Comparison of ENCODE assay signal across 15 cellular contexts in genomic region chr4:126915999-126916625, GRCh38.
DNase-seq lines count a peak whose midpoint lies in the region; ATAC-seq and TF ChIP-seq lines count a peak whose summit lies in the region.
"Had no signal": no experiment of that assay in that cellular context is flagged by ENCODE, and none has a peak within 500 bp of the region (broad histone marks: within the 10 kb centered on the region; RNA-seq: fewer than 3 reads in every experiment).

No MANE protein-coding gene starts in this region.

- intact Hi-C loops in sciatic nerve (cut with DNase I), result no loop called here

- peak; percentile 63 for ATAC-seq in SK-N-SH treated with all-trans-retinoic acid at 6 μM for 48 hours
- peak; percentile 64 for ATAC-seq in sciatic nerve
- ATAC-seq in HG03159 (IDR thresholded peaks at IDR 0.05; ENCODE audit: unreplicated experiment), result no peak
- ATAC-seq: heart left ventricle, Panc1 had no signal

- DNase-seq in GM03348 (ENCODE audit: low spot score) (peak; percentile 13), fibroblast of peridontal ligament (ENCODE audit: extremely low read depth) (peak; percentile 78), sciatic nerve (ENCODE audit: low spot score) (no peak), NCI-H2196 (lab: John Stamatoyannopoulos, UW; ENCODE audit: unreplicated experiment) (no peak), inferior parietal cortex (ENCODE audit: extremely low spot score) (no peak), RKO (ENCODE audit: low spot score) (no peak)
- DNase-seq: activated CD4-positive, CD25-positive, alpha-beta regulatory T cell; heart left ventricle; kidney; NCI-H187; NCI-H526 treated with DMSO at 0.1 percent for 48 hours; stimulated activated CD4-positive, alpha-beta T cell treated with anti-CD3 and anti-CD28 coated beads, Interleukin-1b, Interleukin-23, amount 100 ng/mL, for 48 hours had no signal

TF ChIP-seq in SK-N-SH treated with all-trans-retinoic acid at 6 μM for 48 hours, 23 proteins besides CTCF, POLR2A, EP300 and RAD21:
- TF ChIP-seq SNAI2 (CRISPR knock-in tag; IDR thresholded peaks at IDR 0.05) (no peak), ZNF8 (CRISPR knock-in tag; IDR thresholded peaks at IDR 0.05) (no peak), ZNF565 (CRISPR knock-in tag; conservative IDR thresholded peaks at IDR 0.05; ENCODE audit: low read depth) (no peak), ZC3H10 (CRISPR knock-in tag; IDR thresholded peaks at IDR 0.05) (no peak), GLIS3 (CRISPR knock-in tag; IDR thresholded peaks at IDR 0.05) (no peak), ZFP30 (CRISPR knock-in tag; IDR thresholded peaks at IDR 0.05) (no peak), TSHZ2 (CRISPR knock-in tag; IDR thresholded peaks at IDR 0.05) (no peak), CSRNP3 (CRISPR knock-in tag; IDR thresholded peaks at IDR 0.05) (no peak), TCF4 (CRISPR knock-in tag; IDR thresholded peaks at IDR 0.05; ENCODE audit: borderline replicate concordance) (no peak), POU6F1 (CRISPR knock-in tag; IDR thresholded peaks at IDR 0.05; ENCODE audit: borderline replicate concordance, low read depth) (no peak)

Comparison
In these comparisons a context has a peak if more than half of its experiments do, and no peak if none do; other contexts are left out.
1. DNase-seq: peak in GM03348 (single experiment) and fibroblast of peridontal ligament (single experiment); none in sciatic nerve (single experiment), NCI-H2196 (single experiment), inferior parietal cortex (single experiment) and RKO (single experiment).